Comparison of ENCODE assay signal across 1 cellular context in the genomic region with DNA sequence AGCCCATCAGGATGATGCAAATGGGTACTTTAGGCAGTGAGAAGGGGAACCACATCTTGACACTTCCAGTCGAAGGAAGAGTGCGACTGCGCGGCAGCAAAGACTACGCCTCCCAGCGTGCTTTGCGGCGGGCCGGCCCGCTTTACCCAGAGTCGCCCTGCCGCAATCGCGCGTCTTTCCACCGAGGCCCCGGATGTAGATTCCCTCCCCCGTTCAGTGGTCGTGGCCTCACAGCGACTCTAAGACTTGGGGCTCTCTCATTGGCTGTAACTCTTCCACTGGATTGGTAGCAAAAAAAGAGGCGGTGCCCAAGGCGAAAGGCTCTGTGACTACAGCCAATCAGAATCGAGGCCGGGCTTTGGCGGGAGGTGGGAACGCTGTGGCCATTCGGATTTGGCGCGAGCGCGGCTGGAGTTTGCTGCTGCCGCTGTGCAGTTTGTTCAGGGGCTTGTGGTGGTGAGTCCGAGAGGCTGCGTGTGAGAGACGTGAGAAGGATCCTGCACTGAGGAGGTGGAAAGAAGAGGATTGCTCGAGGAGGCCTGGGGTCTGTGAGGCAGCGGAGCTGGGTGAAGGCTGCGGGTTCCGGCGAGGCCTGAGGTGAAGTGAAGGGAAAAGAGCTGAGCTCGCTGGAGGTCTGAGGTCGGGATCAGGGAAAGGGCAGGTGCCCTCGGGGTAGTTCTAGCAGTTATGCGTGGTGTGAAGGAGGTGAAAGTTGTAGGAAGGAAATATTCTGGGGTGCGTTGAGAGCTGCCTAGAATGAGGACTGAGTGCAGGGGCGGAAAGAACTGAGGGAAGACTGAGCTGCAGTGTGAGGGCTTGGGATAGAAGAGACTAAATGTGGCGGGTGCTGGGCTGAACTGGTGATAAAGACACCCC.
TF ChIP-seq lines count a peak whose summit lies in the region.

A gene with protein sequence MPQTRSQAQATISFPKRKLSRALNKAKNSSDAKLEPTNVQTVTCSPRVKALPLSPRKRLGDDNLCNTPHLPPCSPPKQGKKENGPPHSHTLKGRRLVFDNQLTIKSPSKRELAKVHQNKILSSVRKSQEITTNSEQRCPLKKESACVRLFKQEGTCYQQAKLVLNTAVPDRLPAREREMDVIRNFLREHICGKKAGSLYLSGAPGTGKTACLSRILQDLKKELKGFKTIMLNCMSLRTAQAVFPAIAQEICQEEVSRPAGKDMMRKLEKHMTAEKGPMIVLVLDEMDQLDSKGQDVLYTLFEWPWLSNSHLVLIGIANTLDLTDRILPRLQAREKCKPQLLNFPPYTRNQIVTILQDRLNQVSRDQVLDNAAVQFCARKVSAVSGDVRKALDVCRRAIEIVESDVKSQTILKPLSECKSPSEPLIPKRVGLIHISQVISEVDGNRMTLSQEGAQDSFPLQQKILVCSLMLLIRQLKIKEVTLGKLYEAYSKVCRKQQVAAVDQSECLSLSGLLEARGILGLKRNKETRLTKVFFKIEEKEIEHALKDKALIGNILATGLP (plus strand): TSS at position 386 of the 876 bp plus-strand sequence. CDS start 1,542 bp downstream, outside the sequence.

TF ChIP-seq in HepG2, 621 proteins besides CTCF, POLR2A, EP300 and RAD21 (continued from another document and continues in another):
- TF ChIP-seq, protein P1, sequence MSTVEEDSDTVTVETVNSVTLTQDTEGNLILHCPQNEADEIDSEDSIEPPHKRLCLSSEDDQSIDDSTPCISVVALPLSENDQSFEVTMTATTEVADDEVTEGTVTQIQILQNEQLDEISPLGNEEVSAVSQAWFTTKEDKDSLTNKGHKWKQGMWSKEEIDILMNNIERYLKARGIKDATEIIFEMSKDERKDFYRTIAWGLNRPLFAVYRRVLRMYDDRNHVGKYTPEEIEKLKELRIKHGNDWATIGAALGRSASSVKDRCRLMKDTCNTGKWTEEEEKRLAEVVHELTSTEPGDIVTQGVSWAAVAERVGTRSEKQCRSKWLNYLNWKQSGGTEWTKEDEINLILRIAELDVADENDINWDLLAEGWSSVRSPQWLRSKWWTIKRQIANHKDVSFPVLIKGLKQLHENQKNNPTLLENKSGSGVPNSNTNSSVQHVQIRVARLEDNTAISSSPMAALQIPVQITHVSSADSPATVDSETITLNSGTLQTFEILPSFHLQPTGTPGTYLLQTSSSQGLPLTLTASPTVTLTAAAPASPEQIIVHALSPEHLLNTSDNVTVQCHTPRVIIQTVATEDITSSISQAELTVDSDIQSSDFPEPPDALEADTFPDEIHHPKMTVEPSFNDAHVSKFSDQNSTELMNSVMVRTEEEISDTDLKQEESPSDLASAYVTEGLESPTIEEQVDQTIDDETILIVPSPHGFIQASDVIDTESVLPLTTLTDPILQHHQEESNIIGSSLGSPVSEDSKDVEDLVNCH (CRISPR knock-in tag; IDR thresholded peaks at IDR 0.05): peak; percentile 100
- TF ChIP-seq ZNF724P (CRISPR knock-in tag; IDR thresholded peaks at IDR 0.05; ENCODE audit: borderline replicate concordance): peak; percentile 97
- TF ChIP-seq ZNF207 (IDR thresholded peaks at IDR 0.05; ENCODE audit: borderline replicate concordance): no peak
- TF ChIP-seq TEAD2 (CRISPR knock-in tag; IDR thresholded peaks at IDR 0.05): no peak
- TF ChIP-seq, protein P2, sequence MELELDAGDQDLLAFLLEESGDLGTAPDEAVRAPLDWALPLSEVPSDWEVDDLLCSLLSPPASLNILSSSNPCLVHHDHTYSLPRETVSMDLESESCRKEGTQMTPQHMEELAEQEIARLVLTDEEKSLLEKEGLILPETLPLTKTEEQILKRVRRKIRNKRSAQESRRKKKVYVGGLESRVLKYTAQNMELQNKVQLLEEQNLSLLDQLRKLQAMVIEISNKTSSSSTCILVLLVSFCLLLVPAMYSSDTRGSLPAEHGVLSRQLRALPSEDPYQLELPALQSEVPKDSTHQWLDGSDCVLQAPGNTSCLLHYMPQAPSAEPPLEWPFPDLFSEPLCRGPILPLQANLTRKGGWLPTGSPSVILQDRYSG (CRISPR knock-in tag; IDR thresholded peaks at IDR 0.05): no peak
- peak; percentile 85 for TF ChIP-seq PHF8 (CRISPR knock-in tag; IDR thresholded peaks at IDR 0.05)
- 0 out of 2 replicates have a peak, but pooled peaks have one; percentile 6 for TF ChIP-seq NR2F6 (IDR thresholded peaks at IDR 0.05)
- TF ChIP-seq NR2F6 (CRISPR knock-in tag; IDR thresholded peaks at IDR 0.05): no peak
- TF ChIP-seq HDAC1 (CRISPR knock-in tag; IDR thresholded peaks at IDR 0.05): peak; percentile 100
- TF ChIP-seq AGO2 (optimal IDR thresholded peaks at IDR 0.05; ENCODE audit: low read depth, low read length): peak; percentile 73
- no peak; the same call in 1 of the 2 replicates for TF ChIP-seq KDM4B (CRISPR knock-in tag; IDR thresholded peaks at IDR 0.05)
- peak; percentile 92 for TF ChIP-seq REPIN1 (CRISPR knock-in tag; IDR thresholded peaks at IDR 0.05; ENCODE audit: borderline replicate concordance, low read depth)
- peak; percentile 48 for TF ChIP-seq GABPA (IDR thresholded peaks at IDR 0.05; ENCODE audit: low read depth, low read length)
- TF ChIP-seq GABPA (CRISPR knock-in tag; IDR thresholded peaks at IDR 0.05; ENCODE audit: low read depth): peak; percentile 89
- peak; percentile 94 for TF ChIP-seq CCDC6 (CRISPR knock-in tag; IDR thresholded peaks at IDR 0.05)
- TF ChIP-seq, protein P3, sequence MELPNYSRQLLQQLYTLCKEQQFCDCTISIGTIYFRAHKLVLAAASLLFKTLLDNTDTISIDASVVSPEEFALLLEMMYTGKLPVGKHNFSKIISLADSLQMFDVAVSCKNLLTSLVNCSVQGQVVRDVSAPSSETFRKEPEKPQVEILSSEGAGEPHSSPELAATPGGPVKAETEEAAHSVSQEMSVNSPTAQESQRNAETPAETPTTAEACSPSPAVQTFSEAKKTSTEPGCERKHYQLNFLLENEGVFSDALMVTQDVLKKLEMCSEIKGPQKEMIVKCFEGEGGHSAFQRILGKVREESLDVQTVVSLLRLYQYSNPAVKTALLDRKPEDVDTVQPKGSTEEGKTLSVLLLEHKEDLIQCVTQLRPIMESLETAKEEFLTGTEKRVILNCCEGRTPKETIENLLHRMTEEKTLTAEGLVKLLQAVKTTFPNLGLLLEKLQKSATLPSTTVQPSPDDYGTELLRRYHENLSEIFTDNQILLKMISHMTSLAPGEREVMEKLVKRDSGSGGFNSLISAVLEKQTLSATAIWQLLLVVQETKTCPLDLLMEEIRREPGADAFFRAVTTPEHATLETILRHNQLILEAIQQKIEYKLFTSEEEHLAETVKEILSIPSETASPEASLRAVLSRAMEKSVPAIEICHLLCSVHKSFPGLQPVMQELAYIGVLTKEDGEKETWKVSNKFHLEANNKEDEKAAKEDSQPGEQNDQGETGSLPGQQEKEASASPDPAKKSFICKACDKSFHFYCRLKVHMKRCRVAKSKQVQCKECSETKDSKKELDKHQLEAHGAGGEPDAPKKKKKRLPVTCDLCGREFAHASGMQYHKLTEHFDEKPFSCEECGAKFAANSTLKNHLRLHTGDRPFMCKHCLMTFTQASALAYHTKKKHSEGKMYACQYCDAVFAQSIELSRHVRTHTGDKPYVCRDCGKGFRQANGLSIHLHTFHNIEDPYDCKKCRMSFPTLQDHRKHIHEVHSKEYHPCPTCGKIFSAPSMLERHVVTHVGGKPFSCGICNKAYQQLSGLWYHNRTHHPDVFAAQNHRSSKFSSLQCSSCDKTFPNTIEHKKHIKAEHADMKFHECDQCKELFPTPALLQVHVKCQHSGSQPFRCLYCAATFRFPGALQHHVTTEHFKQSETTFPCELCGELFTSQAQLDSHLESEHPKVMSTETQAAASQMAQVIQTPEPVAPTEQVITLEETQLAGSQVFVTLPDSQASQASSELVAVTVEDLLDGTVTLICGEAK (IDR thresholded peaks at IDR 0.05): 0 out of 2 replicates have a peak, but pooled peaks have one; percentile 17
- TF ChIP-seq, protein P3 (CRISPR knock-in tag; IDR thresholded peaks at IDR 0.05): peak; percentile 72; the same call in 1 of the 2 replicates
- no peak for TF ChIP-seq MLLT10 (CRISPR knock-in tag; IDR thresholded peaks at IDR 0.05)
- TF ChIP-seq NBN (conservative IDR thresholded peaks at IDR 0.05): no peak
- TF ChIP-seq ZKSCAN5 (CRISPR knock-in tag; IDR thresholded peaks at IDR 0.05): no peak
- TF ChIP-seq, protein P4, sequence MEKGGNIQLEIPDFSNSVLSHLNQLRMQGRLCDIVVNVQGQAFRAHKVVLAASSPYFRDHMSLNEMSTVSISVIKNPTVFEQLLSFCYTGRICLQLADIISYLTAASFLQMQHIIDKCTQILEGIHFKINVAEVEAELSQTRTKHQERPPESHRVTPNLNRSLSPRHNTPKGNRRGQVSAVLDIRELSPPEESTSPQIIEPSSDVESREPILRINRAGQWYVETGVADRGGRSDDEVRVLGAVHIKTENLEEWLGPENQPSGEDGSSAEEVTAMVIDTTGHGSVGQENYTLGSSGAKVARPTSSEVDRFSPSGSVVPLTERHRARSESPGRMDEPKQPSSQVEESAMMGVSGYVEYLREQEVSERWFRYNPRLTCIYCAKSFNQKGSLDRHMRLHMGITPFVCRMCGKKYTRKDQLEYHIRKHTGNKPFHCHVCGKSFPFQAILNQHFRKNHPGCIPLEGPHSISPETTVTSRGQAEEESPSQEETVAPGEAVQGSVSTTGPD (CRISPR knock-in tag; IDR thresholded peaks at IDR 0.05): no peak
- TF ChIP-seq BHLHE40 (IDR thresholded peaks at IDR 0.05; ENCODE audit: low read length): no peak; the same call in 1 of the 2 replicates
- no peak for TF ChIP-seq CENPX (CRISPR knock-in tag; IDR thresholded peaks at IDR 0.05)
- TF ChIP-seq FOXK2 (IDR thresholded peaks at IDR 0.05): peak; percentile 66
- no peak for TF ChIP-seq CC2D1A (CRISPR knock-in tag; IDR thresholded peaks at IDR 0.05)
- 0 out of 2 replicates have a peak, but pooled peaks have one; percentile 51 for TF ChIP-seq ZNF260 (CRISPR knock-in tag; IDR thresholded peaks at IDR 0.05; ENCODE audit: borderline replicate concordance, low read depth)
- TF ChIP-seq STAG1 (CRISPR knock-in tag; IDR thresholded peaks at IDR 0.05): no peak
- peak; percentile 74; the same call in 1 of the 2 replicates for TF ChIP-seq ZFY (CRISPR knock-in tag; IDR thresholded peaks at IDR 0.05)
- TF ChIP-seq ZNF441 (CRISPR knock-in tag; IDR thresholded peaks at IDR 0.05; ENCODE audit: borderline replicate concordance): peak; percentile 68
- TF ChIP-seq KAT2B (IDR thresholded peaks at IDR 0.05; ENCODE audit: borderline replicate concordance, low read depth, low read length): no peak
- TF ChIP-seq, protein P5, sequence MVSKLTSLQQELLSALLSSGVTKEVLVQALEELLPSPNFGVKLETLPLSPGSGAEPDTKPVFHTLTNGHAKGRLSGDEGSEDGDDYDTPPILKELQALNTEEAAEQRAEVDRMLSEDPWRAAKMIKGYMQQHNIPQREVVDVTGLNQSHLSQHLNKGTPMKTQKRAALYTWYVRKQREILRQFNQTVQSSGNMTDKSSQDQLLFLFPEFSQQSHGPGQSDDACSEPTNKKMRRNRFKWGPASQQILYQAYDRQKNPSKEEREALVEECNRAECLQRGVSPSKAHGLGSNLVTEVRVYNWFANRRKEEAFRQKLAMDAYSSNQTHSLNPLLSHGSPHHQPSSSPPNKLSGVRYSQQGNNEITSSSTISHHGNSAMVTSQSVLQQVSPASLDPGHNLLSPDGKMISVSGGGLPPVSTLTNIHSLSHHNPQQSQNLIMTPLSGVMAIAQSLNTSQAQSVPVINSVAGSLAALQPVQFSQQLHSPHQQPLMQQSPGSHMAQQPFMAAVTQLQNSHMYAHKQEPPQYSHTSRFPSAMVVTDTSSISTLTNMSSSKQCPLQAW (CRISPR knock-in tag; IDR thresholded peaks at IDR 0.05): peak; percentile 89; the same call in 1 of the 2 replicates
- TF ChIP-seq PRPF4 (IDR thresholded peaks at IDR 0.05; ENCODE audit: low read depth, low read length, poor library complexity, severe bottlenecking): no peak
- no peak for TF ChIP-seq MTA3 (CRISPR knock-in tag; IDR thresholded peaks at IDR 0.05)
- TF ChIP-seq NFRKB (IDR thresholded peaks at IDR 0.05): peak; percentile 34; the same call in 1 of the 2 replicates
- peak; percentile 59 for TF ChIP-seq TEAD3 (CRISPR knock-in tag; optimal IDR thresholded peaks at IDR 0.05; ENCODE audit: borderline replicate concordance)
- TF ChIP-seq STAT5B (CRISPR knock-in tag; IDR thresholded peaks at IDR 0.05): 0 out of 2 replicates have a peak, but pooled peaks have one; percentile 23
- TF ChIP-seq, protein P6, sequence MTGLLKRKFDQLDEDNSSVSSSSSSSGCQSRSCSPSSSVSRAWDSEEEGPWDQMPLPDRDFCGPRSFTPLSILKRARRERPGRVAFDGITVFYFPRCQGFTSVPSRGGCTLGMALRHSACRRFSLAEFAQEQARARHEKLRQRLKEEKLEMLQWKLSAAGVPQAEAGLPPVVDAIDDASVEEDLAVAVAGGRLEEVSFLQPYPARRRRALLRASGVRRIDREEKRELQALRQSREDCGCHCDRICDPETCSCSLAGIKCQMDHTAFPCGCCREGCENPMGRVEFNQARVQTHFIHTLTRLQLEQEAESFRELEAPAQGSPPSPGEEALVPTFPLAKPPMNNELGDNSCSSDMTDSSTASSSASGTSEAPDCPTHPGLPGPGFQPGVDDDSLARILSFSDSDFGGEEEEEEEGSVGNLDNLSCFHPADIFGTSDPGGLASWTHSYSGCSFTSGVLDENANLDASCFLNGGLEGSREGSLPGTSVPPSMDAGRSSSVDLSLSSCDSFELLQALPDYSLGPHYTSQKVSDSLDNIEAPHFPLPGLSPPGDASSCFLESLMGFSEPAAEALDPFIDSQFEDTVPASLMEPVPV (CRISPR knock-in tag; IDR thresholded peaks at IDR 0.05): peak; percentile 94
